Comparison of ENCODE assay signal across 15 cellular contexts in the genomic region with DNA sequence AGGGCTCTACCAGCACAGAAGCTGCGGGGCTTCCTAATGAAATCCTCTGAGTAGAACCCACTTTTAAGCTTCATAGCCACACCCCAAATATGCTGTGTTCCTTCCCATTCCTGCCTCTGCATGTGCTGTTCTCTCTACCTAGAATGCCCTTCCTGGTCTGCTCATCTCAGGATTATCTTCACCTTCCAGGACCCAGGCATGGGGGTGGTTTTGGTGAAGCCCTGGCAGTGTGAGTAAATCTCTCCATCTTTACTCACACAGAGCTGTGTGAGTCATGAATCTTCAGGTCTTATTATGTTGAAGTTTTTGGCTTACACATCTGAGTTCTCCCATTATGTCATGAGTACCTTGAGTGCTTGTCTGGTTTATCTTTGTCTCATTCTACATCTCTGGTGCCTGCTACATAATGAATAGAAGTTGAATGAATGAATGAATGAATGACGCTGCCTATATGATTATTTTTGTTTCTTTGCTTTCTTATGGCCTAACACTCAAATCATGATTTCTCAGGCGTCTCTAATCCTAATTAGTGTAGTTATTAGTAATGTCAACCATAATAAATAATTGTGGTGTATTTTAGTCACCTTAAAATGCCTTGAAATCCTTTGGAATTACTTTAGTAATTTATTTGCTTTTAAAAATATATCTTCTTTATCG. TPM values are rescaled to one million over a fixed set of nuclear protein-coding genes. Genes with fewer than 3 reads are reported as not detected.
A peak's percentile ranks its signal among the peaks of the same experiment; 100 is the strongest.
DNase-seq lines count a peak whose midpoint lies in the region; ATAC-seq and TF ChIP-seq lines count a peak whose summit lies in the region.
"Had no signal": no experiment of that assay in that cellular context is flagged by ENCODE, and none has a peak within 500 bp of the region (broad histone marks: within the 10 kb centered on the region; RNA-seq: fewer than 3 reads in every experiment).

No MANE protein-coding gene starts in this region.

- no peaks in the 10 kb centered on the region for H3K9me3 Mint-ChIP-seq in stimulated activated effector memory CD8-positive, alpha-beta T cell treated with anti-CD3 and anti-CD28 coated beads, Interleukin-12 subunit alpha, Interleukin-12 subunit beta, amount 100 ng/mL, for 72 hours
- H3K9me3 Mint-ChIP-seq: endodermal cell, nephron had no signal

- H3K4me3 Mint-ChIP-seq in stimulated activated effector memory CD8-positive, alpha-beta T cell treated with anti-CD3 and anti-CD28 coated beads, Interleukin-12 subunit alpha, Interleukin-12 subunit beta, amount 100 ng/mL, for 72 hours, result no peak overlapping the region
- H3K4me3 Mint-ChIP-seq: endodermal cell, nephron had no signal

- DNase-seq in activated CD4-positive, alpha-beta T cell treated with anti-CD3 and anti-CD28 coated beads for 4 hours, result peak; percentile 51 to 52
- no peak for DNase-seq in activated CD4-positive, alpha-beta T cell treated with anti-CD3 and anti-CD28 coated beads, Interleukin-2, amount 50 U/mL, for 1 hour
- peak; percentile 47 for DNase-seq in activated T-cell treated with anti-CD3 and anti-CD28 coated beads for 4 hours
- peak; percentile 31 to 56 for DNase-seq in foreskin keratinocyte
- DNase-seq in stimulated activated effector memory CD8-positive, alpha-beta T cell treated with anti-CD3 and anti-CD28 coated beads, Interleukin-12 subunit alpha, Interleukin-12 subunit beta, amount 100 ng/mL, for 72 hours (ENCODE audit: low spot score in 2 of 2), result no peak
- no peak for DNase-seq in occipital lobe (lab: John Stamatoyannopoulos, UW)
- DNase-seq: endodermal cell, H7, NCI-H1092 treated with DMSO at 0.1 percent for 48 hours had no signal

- no peaks in the 10 kb centered on the region for H3K4me1 ChIP-seq in foreskin keratinocyte
- H3K4me1 ChIP-seq: A549 had no signal

- H3K27ac Mint-ChIP-seq in stimulated activated effector memory CD8-positive, alpha-beta T cell treated with anti-CD3 and anti-CD28 coated beads, Interleukin-12 subunit alpha, Interleukin-12 subunit beta, amount 100 ng/mL, for 72 hours, result peak overlapping the region; percentile 15
- H3K27ac Mint-ChIP-seq: endodermal cell, nephron had no signal

- ATAC-seq in foreskin keratinocyte (peak; percentile 83), GM19351 (IDR thresholded peaks at IDR 0.05; ENCODE audit: unreplicated experiment) (no peak), HG03571 (IDR thresholded peaks at IDR 0.05; ENCODE audit: unreplicated experiment) (no peak)
- peak; percentile 79 for ATAC-seq in stimulated activated effector memory CD8-positive, alpha-beta T cell treated with anti-CD3 and anti-CD28 coated beads, Interleukin-12 subunit alpha, Interleukin-12 subunit beta, amount 100 ng/mL, for 72 hours
- ATAC-seq: A549, Panc1, sciatic nerve had no signal

- peak; percentile 6 for TF ChIP-seq CTCF in foreskin keratinocyte (conservative IDR thresholded peaks at IDR 0.05)

- no peaks in the 10 kb centered on the region for H3K27me3 ChIP-seq in foreskin keratinocyte

- H3K4me1 Mint-ChIP-seq in stimulated activated effector memory CD8-positive, alpha-beta T cell treated with anti-CD3 and anti-CD28 coated beads, Interleukin-12 subunit alpha, Interleukin-12 subunit beta, amount 100 ng/mL, for 72 hours, result peaks cover 29% of the 10 kb centered on the region
- H3K4me1 Mint-ChIP-seq: endodermal cell had no signal

- no peak overlapping the region for H3K27ac ChIP-seq in foreskin keratinocyte
- H3K27ac ChIP-seq: A549 had no signal

- peaks cover 37% of the 10 kb centered on the region for H3K36me3 Mint-ChIP-seq in stimulated activated effector memory CD8-positive, alpha-beta T cell treated with anti-CD3 and anti-CD28 coated beads, Interleukin-12 subunit alpha, Interleukin-12 subunit beta, amount 100 ng/mL, for 72 hours

RNA-seq across cellular contexts. Expression of a gene that starts 41.9 kb away (rescaled TPM):
- total RNA-seq in foreskin keratinocyte, result 35.8 and 44.0 TPM in 2 replicates
- polyA plus RNA-seq in foreskin keratinocyte, result 39.9 and 55.6 TPM in 2 replicates
- total RNA-seq in occipital lobe, result 10.1 TPM

Comparison
In these comparisons a context has a peak if more than half of its experiments do, and no peak if none do; other contexts are left out.
1. DNase-seq: peak in activated CD4-positive, alpha-beta T cell treated with anti-CD3 and anti-CD28 coated beads for 4 hours (2 of 2), activated T-cell treated with anti-CD3 and anti-CD28 coated beads for 4 hours (single experiment) and foreskin keratinocyte (2 of 2); none in activated CD4-positive, alpha-beta T cell treated with anti-CD3 and anti-CD28 coated beads, Interleukin-2, amount 50 U/mL, for 1 hour (single experiment), stimulated activated effector memory CD8-positive, alpha-beta T cell treated with anti-CD3 and anti-CD28 coated beads, Interleukin-12 subunit alpha, Interleukin-12 subunit beta, amount 100 ng/mL, for 72 hours (0 of 2) and occipital lobe (single experiment).
2. ATAC-seq: peak in foreskin keratinocyte (single experiment) and stimulated activated effector memory CD8-positive, alpha-beta T cell treated with anti-CD3 and anti-CD28 coated beads, Interleukin-12 subunit alpha, Interleukin-12 subunit beta, amount 100 ng/mL, for 72 hours (single experiment); none in GM19351 (single experiment) and HG03571 (single experiment).